26 cellular contexts compared by ENCODE assay signal in genomic region chr6:53898026-53898795, GRCh38.
DNase-seq lines count a peak whose midpoint lies in the region; ATAC-seq, FAIRE-seq and TF ChIP-seq lines count a peak whose summit lies in the region.
"Had no signal": no experiment of that assay in that cellular context is flagged by ENCODE, and none has a peak within 500 bp of the region (broad histone marks: within the 10 kb centered on the region; RNA-seq: fewer than 3 reads in every experiment).

No MANE protein-coding gene starts in this region.

- POLR2A ChIA-PET in HEK293 (lab: Yijun Ruan, JAX) (no interaction called here), K562 (lab: Yijun Ruan, JAX) (no interaction called here)

- H3K9ac ChIP-seq in K562 (ENCODE audit: insufficient read depth in 1 of 2, low read depth in 2 of 2, low read length in 2 of 2) = no peak overlapping the region

- TF ChIP-seq POLR2A in K562 (conservative IDR thresholded peaks at IDR 0.05) = no peak

- H3K4me3 ChIP-seq in HEK293 (ENCODE audit: low read depth, low read length) (no peak overlapping the region), K562 (no peak overlapping the region)
- H3K4me3 ChIP-seq: GM12878, MG63 had no signal

- TF ChIP-seq EP300 in K562 (IDR thresholded peaks at IDR 0.05; ENCODE audit: low read length) = no peak

- no peak overlapping the region for H3K4me2 ChIP-seq in K562 (ENCODE audit: insufficient read depth, low read length)

- H3K36me3 ChIP-seq in HEK293 (ENCODE audit: control insufficient read depth in 2 of 2, insufficient read depth in 1 of 2, low read length in 2 of 2) = peaks cover 5 to 21% of the 10 kb centered on the region in 2 experiments
- no peaks in the 10 kb centered on the region for H3K36me3 ChIP-seq in K562 (ENCODE audit: control insufficient read depth, insufficient read depth, low read length)
- H3K36me3 ChIP-seq: brain microvascular endothelial cell, MG63 had no signal

- peak; percentile 8 for DNase-seq in A172 (ENCODE audit: low spot score)
- DNase-seq in K562 (ENCODE audit: extremely low read depth in 1 of 4, low spot score in 3 of 4) = no peak
- DNase-seq in iris pigment epithelial cell (ENCODE audit: low read depth) = peak; percentile 85
- DNase-seq in activated effector memory CD4-positive, alpha-beta T cell treated with Interleukin-2 at 50 U/mL for 16 hours = no peak
- DNase-seq in NCI-H1930 (lab: John Stamatoyannopoulos, UW) = no peak
- DNase-seq: activated CD8-positive, alpha-beta T cell treated with anti-CD3 and anti-CD28 coated beads for 36 hours; activated gamma-delta T cell treated with Interleukin-2 at 50 U/mL for 16 hours; activated naive CD8-positive, alpha-beta T cell treated with anti-CD3 and anti-CD28 coated beads, Interleukin-2, amount 50 U/mL, for 24 hours; brain microvascular endothelial cell; DMS79; effector memory CD4-positive, alpha-beta T cell; glutamatergic neuron; kidney glomerular epithelial cell; mammary epithelial cell; MG63; NCI-H1436; NCI-H2107; NCI-H510A treated with DMSO at 0.1 percent for 48 hours; T-cell had no signal

- CTCF ChIA-PET in HEK293 (lab: Yijun Ruan, JAX) (interaction anchor here (0.6 to 1.8 kb wide), 4 partner anchors 12 to 932 kb away, joined by 3 to 4 read pairs (median 4); no protein-coding TSS in a partner anchor), K562 (lab: Yijun Ruan, JAX; ENCODE audit: low intra/inter-chr PET ratio) (no interaction called here)

- no peak for FAIRE-seq in K562 (lab: Jason Lieb, UNC)
- FAIRE-seq: A204.1, GM12878, H1 had no signal

- H3K79me2 ChIP-seq in K562 (ENCODE audit: control insufficient read depth, insufficient read depth, low read length) = no peaks in the 10 kb centered on the region

- ATAC-seq in K562 (no peak), HG03025 (IDR thresholded peaks at IDR 0.05; ENCODE audit: low FRiP score, unreplicated experiment) (no peak), HG02759 (IDR thresholded peaks at IDR 0.05; ENCODE audit: unreplicated experiment) (no peak)
- ATAC-seq: activated CD4-positive, CD25-positive, alpha-beta regulatory T cell treated with anti-CD3 and anti-CD28 coated beads, Interleukin-2, amount 50 U/mL, for 24 hours; activated CD8-positive, alpha-beta T cell treated with anti-CD3 and anti-CD28 coated beads for 36 hours; activated naive CD8-positive, alpha-beta T cell treated with anti-CD3 and anti-CD28 coated beads, Interleukin-2, amount 50 U/mL, for 24 hours; GM12878; T-cell had no signal

- intact Hi-C loops in K562 (cut with micrococcal nuclease) = no loop called here

- no peak overlapping the region for H2AFZ ChIP-seq in K562 (ENCODE audit: low read depth, low read length)

- no peaks in the 10 kb centered on the region for H3K9me1 ChIP-seq in K562 (ENCODE audit: control insufficient read depth, insufficient read depth, low read length)

- H3K9me3 ChIP-seq in HEK293 (ENCODE audit: control insufficient read depth, insufficient read depth, low read depth, low read length) (no peaks in the 10 kb centered on the region), K562 (replicated peaks; ENCODE audit: control insufficient read depth, insufficient read depth, low read depth, low read length) (no peaks in the 10 kb centered on the region)
- H3K9me3 ChIP-seq: MG63 had no signal

- no peaks in the 10 kb centered on the region for H4K20me1 ChIP-seq in K562 (replicated peaks; ENCODE audit: control insufficient read depth, insufficient read depth, low read length)

- TF ChIP-seq CTCF in HEK293 (tag by site-specific recombination; IDR thresholded peaks at IDR 0.05) = no peak
- no peak for TF ChIP-seq CTCF in K562 (IDR thresholded peaks at IDR 0.05 in 2 of 3, conservative IDR thresholded peaks at IDR 0.05 in 1 of 3; ENCODE audit: insufficient read depth in 2 of 3, low read depth in 1 of 3, low read length in 3 of 3)

- 0% methylated on average over 2 of the region's 2 CpGs for WGBS in K562 (ENCODE audit: insufficient coverage, low coverage, missing lambda C conversion rate)

- no peak for TF ChIP-seq RAD21 in K562 (CRISPR knock-in tag; conservative IDR thresholded peaks at IDR 0.05 in 1 of 2, IDR thresholded peaks at IDR 0.05 in 1 of 2)

- in situ Hi-C loops in K562 (cut with MboI) = no loop called here

- H3K27ac ChIP-seq in HEK293 (ENCODE audit: extremely low read depth, low read depth, low read length) (no peak overlapping the region), K562 (ENCODE audit: extremely low read depth, low read depth, low read length) (no peak overlapping the region)
- H3K27ac ChIP-seq: brain microvascular endothelial cell had no signal

- no peaks in the 10 kb centered on the region for H3K27me3 ChIP-seq in K562 (ENCODE audit: control insufficient read depth in 2 of 2, insufficient read depth in 2 of 2, low read length in 2 of 2)
- H3K27me3 ChIP-seq: brain microvascular endothelial cell, MG63 had no signal

- no TSS peak for BruUV-seq in K562 (replicated peaks; lab: Mats Ljungman, UMichigan)

- H3K4me1 ChIP-seq in HEK293 (ENCODE audit: control insufficient read depth, insufficient read depth, low read length) (peaks cover 5% of the 10 kb centered on the region; the same call in 1 of the 2 replicates), K562 (replicated peaks in 1 of 2; ENCODE audit: control insufficient read depth in 2 of 2, insufficient read depth in 2 of 2, low read length in 2 of 2) (no peaks in the 10 kb centered on the region)

TF ChIP-seq in HEK293, 187 proteins besides CTCF, POLR2A, EP300 and RAD21:
- TF ChIP-seq ZNF174 (tag by site-specific recombination; IDR thresholded peaks at IDR 0.05) (no peak), PRDM6 (tag by site-specific recombination; IDR thresholded peaks at IDR 0.05) (peak; percentile 11; the same call in 1 of the 2 replicates)

TF ChIP-seq in K562, 482 proteins besides CTCF, POLR2A, EP300 and RAD21:
- TF ChIP-seq ZNF316 (IDR thresholded peaks at IDR 0.05) = peak; percentile 68
- TF ChIP-seq C11orf30 (IDR thresholded peaks at IDR 0.05; ENCODE audit: low read depth) = peak; percentile 44; the same call in 1 of the 2 replicates
- no peak for TF ChIP-seq KLF6 (CRISPR knock-in tag; IDR thresholded peaks at IDR 0.05; ENCODE audit: borderline replicate concordance)
TF ChIP-seq in K562: peak in this region for 2.

Comparison
In these comparisons a context has a peak if more than half of its experiments do, and no peak if none do; other contexts are left out.
1. DNase-seq: peak in A172 (single experiment) and iris pigment epithelial cell (single experiment); none in K562 (0 of 4), activated effector memory CD4-positive, alpha-beta T cell treated with Interleukin-2 at 50 U/mL for 16 hours (single experiment) and NCI-H1930 (0 of 2).